Comparison of ENCODE assay signal across 12 cellular contexts in the genomic region with DNA sequence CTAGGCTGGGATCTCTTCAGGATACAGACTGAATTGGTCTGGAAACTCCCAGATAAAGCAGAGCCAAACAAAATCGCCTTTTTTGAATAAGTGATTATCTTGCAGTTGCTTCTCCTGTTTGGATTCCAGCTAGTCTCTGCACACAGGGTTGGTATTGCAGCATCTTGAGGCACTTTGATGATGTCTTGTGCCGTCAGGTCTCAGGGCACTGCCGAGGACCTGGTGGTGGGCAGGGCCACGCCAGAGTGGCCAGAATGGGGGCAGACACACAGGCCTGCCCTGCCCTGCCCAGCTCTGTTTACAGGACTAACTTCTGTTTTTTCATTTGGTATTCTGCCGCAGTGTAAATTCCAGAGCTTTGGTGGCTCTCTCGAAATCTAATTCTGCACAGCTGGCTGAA.
DNase-seq lines count a peak whose midpoint lies in the region; TF ChIP-seq lines count a peak whose summit lies in the region.
"Had no signal": no experiment of that assay in that cellular context is flagged by ENCODE, and none has a peak within 500 bp of the region (broad histone marks: within the 10 kb centered on the region; RNA-seq: fewer than 3 reads in every experiment).

No MANE protein-coding gene starts in this region.

- peak; percentile 30 to 45 for DNase-seq in cardiac fibroblast (ENCODE audit: low read depth in 2 of 2)
- DNase-seq in hepatic stellate cell (ENCODE audit: low spot score) = peak; percentile 46
- no peak for DNase-seq in sigmoid colon
- DNase-seq in C1 segment of cervical spinal cord (lab: John Stamatoyannopoulos, UW) = no peak
- no peak for DNase-seq in tibial nerve (ENCODE audit: low spot score in 2 of 2)
- DNase-seq in mesenteric fat pad (ENCODE audit: low spot score) = no peak
- no peak for DNase-seq in iPS-NIHi11 (ENCODE audit: low spot score)
- DNase-seq: NCI-H1436 treated with DMSO at 0.1 percent for 48 hours had no signal

- H3K27ac ChIP-seq in ACC112 (ENCODE audit: low read depth, low read length) (no peak overlapping the region), sigmoid colon (peak overlapping the region; percentile 5 to 44 (median 31)), tibial nerve (peak overlapping the region in 2 of 4 donors; percentile 62 to 74)
- H3K27ac ChIP-seq: epithelial cell of prostate, KMS-11, VCaP had no signal

- no peaks in the 10 kb centered on the region for H3K79me2 ChIP-seq in ACC112 (ENCODE audit: control insufficient read depth, insufficient read depth, low read length, unreplicated experiment)

- 72 to 81% methylated on average over 6 of the region's 6 CpGs for WGBS in sigmoid colon, 2 donors
- 9 to 18% methylated on average over 6 of the region's 6 CpGs for WGBS in tibial nerve, 2 donors

- H3K4me1 ChIP-seq in ACC112 (ENCODE audit: control insufficient read depth, insufficient read depth, low read length, unreplicated experiment) (peaks cover 6% of the 10 kb centered on the region), sigmoid colon (peaks cover 0 to 27% (median 18%) of the 10 kb centered on the region in 4 donors), tibial nerve (peaks cover 0 to 45% (median 16%) of the 10 kb centered on the region in 4 donors)

- no peaks in the 10 kb centered on the region for H3K36me3 ChIP-seq in ACC112 (ENCODE audit: insufficient read depth, low read length)
- no peaks in the 10 kb centered on the region for H3K36me3 ChIP-seq in sigmoid colon
- no peaks in the 10 kb centered on the region for H3K36me3 ChIP-seq in tibial nerve

- H3K4me3 ChIP-seq in ACC112 (ENCODE audit: low read depth, low read length) (peak overlapping the region; percentile 51), cardiac fibroblast (replicated peaks in 1 of 2; ENCODE audit: low read depth in 2 of 2, low read length in 2 of 2) (peak overlapping the region in 1 of 2 donors; percentile 19), sigmoid colon (peak overlapping the region in 2 of 4 donors; percentile 10 to 20), tibial nerve (peak overlapping the region in 2 of 4 donors; percentile 14 to 22)

- TF ChIP-seq CTCF in cardiac fibroblast (IDR thresholded peaks at IDR 0.05; ENCODE audit: low read depth, low read length) = no peak
- TF ChIP-seq CTCF in sigmoid colon (IDR thresholded peaks at IDR 0.05) = no peak
- no peak for TF ChIP-seq CTCF in tibial nerve (IDR thresholded peaks at IDR 0.05)

- H3K27me3 ChIP-seq in ACC112 (ENCODE audit: insufficient read depth, low read length) (no peaks in the 10 kb centered on the region), sigmoid colon (no peaks in the 10 kb centered on the region), tibial nerve (no peaks in the 10 kb centered on the region)

- no peaks in the 10 kb centered on the region for H3K9me3 ChIP-seq in sigmoid colon
- no peaks in the 10 kb centered on the region for H3K9me3 ChIP-seq in tibial nerve

- no peak for TF ChIP-seq EP300 in sigmoid colon (IDR thresholded peaks at IDR 0.05)
- TF ChIP-seq EP300 in tibial nerve (IDR thresholded peaks at IDR 0.05) = no peak

- intact Hi-C loops in sigmoid colon (cut with DNase I) = no loop called here

- TF ChIP-seq POLR2A in sigmoid colon (IDR thresholded peaks at IDR 0.05) (no peak), tibial nerve (IDR thresholded peaks at IDR 0.05) (no peak)

- peak overlapping the region; percentile 26 for H2AFZ ChIP-seq in ACC112 (ENCODE audit: low read length, unreplicated experiment)

Comparison
In these comparisons a context has a peak if more than half of its experiments do, and no peak if none do; other contexts are left out.
1. DNase-seq: peak in cardiac fibroblast (2 of 2) and hepatic stellate cell (single experiment); none in sigmoid colon (single experiment), C1 segment of cervical spinal cord (0 of 14), tibial nerve (0 of 2), mesenteric fat pad (single experiment) and iPS-NIHi11 (single experiment).